ENCODE assay signal across 5 cellular contexts in the genomic region with DNA sequence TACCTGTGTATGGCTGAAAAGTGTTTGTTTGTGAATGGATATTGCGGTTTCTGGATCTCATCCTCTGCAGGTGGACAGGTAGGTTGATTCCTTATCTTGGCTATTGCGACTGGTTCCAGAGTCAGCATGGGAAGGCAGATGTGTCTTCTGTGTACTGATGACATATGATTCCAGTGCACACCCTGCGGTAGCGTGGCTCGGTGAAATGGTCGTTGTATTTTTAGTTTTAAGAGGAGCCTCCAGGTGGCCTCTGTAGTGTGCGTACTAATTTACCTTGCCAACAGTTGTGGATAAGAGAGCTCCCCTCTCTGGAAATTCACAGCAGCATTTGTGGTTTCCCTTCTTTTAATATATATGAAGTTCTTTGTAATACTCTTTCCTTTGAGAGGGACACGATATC. TPM values are rescaled to one million over a fixed set of nuclear protein-coding genes. Genes with fewer than 3 reads are reported as not detected.
"Had no signal": no experiment of that assay in that cellular context is flagged by ENCODE, and none has a peak within 500 bp of the region (broad histone marks: within the 10 kb centered on the region; RNA-seq: fewer than 3 reads in every experiment).

No MANE protein-coding gene starts in this region.

RNA-seq across cellular contexts. Expression of a gene that starts 10.1 kb away (rescaled TPM):
- total RNA-seq: HT-29, M059J, NCI-H460, Right ventricle myocardium superior, SJSA1 had no signal
